ENCODE assay signal across 28 cellular contexts in the genomic region with DNA sequence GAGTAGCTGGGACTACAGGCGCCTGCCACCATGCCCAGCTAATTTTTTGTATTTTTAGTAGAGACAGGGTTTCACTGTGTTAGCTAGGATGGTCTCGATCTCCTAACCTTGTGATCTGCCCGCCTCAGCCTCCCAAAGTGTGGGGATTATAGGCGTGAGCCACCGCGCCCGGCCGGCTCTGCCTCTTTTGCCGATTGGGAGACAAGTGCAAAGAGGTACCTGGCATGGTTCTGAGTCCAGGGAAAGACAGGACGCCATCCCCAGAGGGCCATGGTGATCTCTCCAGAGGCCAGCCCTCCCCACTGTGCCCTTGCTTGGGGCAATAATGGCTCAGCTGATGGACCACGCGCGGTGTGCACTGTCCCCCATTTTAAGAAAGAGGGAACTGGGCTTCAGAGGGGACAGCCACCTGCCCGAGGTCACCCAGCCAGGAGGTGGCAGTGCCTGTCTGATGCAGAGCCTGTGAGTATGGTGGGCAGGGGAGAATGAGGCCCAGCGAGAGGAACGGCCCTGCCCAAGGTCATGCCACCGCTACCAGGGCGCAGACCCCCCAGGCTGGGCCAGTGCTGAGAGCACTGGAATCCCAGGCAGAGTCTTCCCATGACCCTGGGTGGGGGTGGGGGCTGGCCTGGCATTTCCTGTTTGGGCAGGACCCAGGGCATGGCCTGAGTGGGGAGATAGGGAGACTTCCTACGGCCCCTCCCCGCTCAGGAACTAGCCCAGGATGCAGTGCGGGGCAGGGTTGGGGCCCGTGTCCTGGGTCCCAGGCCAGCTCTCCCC.
DNase-seq lines count a peak whose midpoint lies in the region; TF ChIP-seq lines count a peak whose summit lies in the region.
"Had no signal": no experiment of that assay in that cellular context is flagged by ENCODE, and none has a peak within 500 bp of the region (broad histone marks: within the 10 kb centered on the region; RNA-seq: fewer than 3 reads in every experiment).

No MANE protein-coding gene starts in this region.

- H3K27me3 ChIP-seq in CD8-positive, alpha-beta memory T cell (ENCODE audit: insufficient read depth, low read length, poor library complexity, severe bottlenecking): no peaks in the 10 kb centered on the region
- H3K27me3 ChIP-seq in HAP-1 (ENCODE audit: low read depth): no peaks in the 10 kb centered on the region
- H3K27me3 ChIP-seq: dorsolateral prefrontal cortex, ovary, transverse colon had no signal

- no peak for TF ChIP-seq CTCF in nephron progenitor cell (IDR thresholded peaks at IDR 0.05)
- no peak for TF ChIP-seq CTCF in mesothelial cell of epicardium (IDR thresholded peaks at IDR 0.05; ENCODE audit: unreplicated experiment)

- no peaks in the 10 kb centered on the region for H3K36me3 ChIP-seq in CD8-positive, alpha-beta memory T cell (ENCODE audit: insufficient read depth, low read length)
- no peaks in the 10 kb centered on the region for H3K36me3 ChIP-seq in HAP-1 (replicated peaks)
- H3K36me3 ChIP-seq: ovary, transverse colon had no signal

- no peaks in the 10 kb centered on the region for H3K9me3 ChIP-seq in CD8-positive, alpha-beta memory T cell (ENCODE audit: low read length)
- no peaks in the 10 kb centered on the region for H3K9me3 ChIP-seq in HAP-1
- H3K9me3 ChIP-seq: mucosa of descending colon, ovary, transverse colon had no signal

- CTCF ChIA-PET in CD8-positive, alpha-beta memory T cell (lab: Charles Lee): no interaction called here

- H3K27ac Mint-ChIP-seq in nephron progenitor cell (peak overlapping the region; percentile 90), mesothelial cell of epicardium (no peak overlapping the region)
- H3K27ac Mint-ChIP-seq in CD8-positive, alpha-beta memory T cell: no peak overlapping the region
- H3K27ac Mint-ChIP-seq: natural killer cell treated with Interleukin-12 subunit alpha and Interleukin-12 subunit beta and Interleukin-15 and Interleukin-18, amount 100 ng/mL, for 72 hours had no signal

- H3K27me3 Mint-ChIP-seq in nephron progenitor cell (ENCODE audit: low read depth, poor library complexity) (peaks cover 2% of the 10 kb centered on the region), mesothelial cell of epicardium (ENCODE audit: low read depth) (no peaks in the 10 kb centered on the region)
- H3K27me3 Mint-ChIP-seq in CD8-positive, alpha-beta memory T cell: peaks cover 12 to 21% of the 10 kb centered on the region in 2 donors
- H3K27me3 Mint-ChIP-seq: natural killer cell treated with Interleukin-12 subunit alpha and Interleukin-12 subunit beta and Interleukin-15 and Interleukin-18, amount 100 ng/mL, for 72 hours had no signal

- DNase-seq in EH (ENCODE audit: low read depth) (peak; percentile 51), NCI-H226 (peak; percentile 40), ecto neural progenitor cell (ENCODE audit: low spot score) (peak; percentile 39), nephron progenitor cell (no peak), T-helper 2 cell (no peak), mesothelial cell of epicardium (ENCODE audit: low spot score in 2 of 2, unreplicated experiment in 2 of 2) (no peak), HAP-1 (ENCODE audit: low spot score in 2 of 2) (no peak)
- no peak for DNase-seq in CD8-positive, alpha-beta memory T cell
- DNase-seq: ACHN; activated gamma-delta T cell; activated T-cell treated with anti-CD3 and anti-CD28 coated beads for 4 hours; central memory CD4-positive, alpha-beta T cell; COR-L47; dorsolateral prefrontal cortex; GF-D8; islet precursor cell; left ventricle myocardium superior; mucosa of descending colon; NCI-H1092 treated with DMSO at 0.1 percent for 48 hours; NCI-H187 treated with DMSO at 0.1 percent for 48 hours; NCI-H2171 treated with DMSO at 0.1 percent for 48 hours; NCI-H524; ovary; SHP77 treated with DMSO at 0.1 percent for 48 hours; small intestine; stimulated activated CD4-positive, alpha-beta T cell treated with anti-CD3 and anti-CD28 coated beads, Interleukin-1b, Interleukin-23, amount 100 ng/mL, for 48 hours; transverse colon had no signal

- H3K4me3 ChIP-seq in CD8-positive, alpha-beta memory T cell (ENCODE audit: low read length): no peak overlapping the region
- no peak overlapping the region for H3K4me3 ChIP-seq in HAP-1
- H3K4me3 ChIP-seq: dorsolateral prefrontal cortex, mucosa of descending colon, ovary, transverse colon had no signal

- POLR2A ChIA-PET in CD8-positive, alpha-beta memory T cell (lab: Charles Lee): no interaction called here

- H3K4me3 Mint-ChIP-seq in nephron progenitor cell (no peak overlapping the region), mesothelial cell of epicardium (no peak overlapping the region)
- H3K4me3 Mint-ChIP-seq in CD8-positive, alpha-beta memory T cell: no peak overlapping the region
- H3K4me3 Mint-ChIP-seq: natural killer cell treated with Interleukin-12 subunit alpha and Interleukin-12 subunit beta and Interleukin-15 and Interleukin-18, amount 100 ng/mL, for 72 hours had no signal

- no peaks in the 10 kb centered on the region for H3K36me3 Mint-ChIP-seq in nephron progenitor cell (ENCODE audit: low read depth)
- H3K36me3 Mint-ChIP-seq in CD8-positive, alpha-beta memory T cell: peaks cover 0 to 6% (median 0%) of the 10 kb centered on the region in 3 donors
- no peaks in the 10 kb centered on the region for H3K36me3 Mint-ChIP-seq in mesothelial cell of epicardium
- H3K36me3 Mint-ChIP-seq: natural killer cell treated with Interleukin-12 subunit alpha and Interleukin-12 subunit beta and Interleukin-15 and Interleukin-18, amount 100 ng/mL, for 72 hours had no signal

- H3K4me1 Mint-ChIP-seq in nephron progenitor cell (peaks cover 74% of the 10 kb centered on the region), mesothelial cell of epicardium (peaks cover 9% of the 10 kb centered on the region)
- H3K4me1 Mint-ChIP-seq in CD8-positive, alpha-beta memory T cell: peaks cover 7 to 13% (median 10%) of the 10 kb centered on the region in 3 donors

- in situ Hi-C loops in HAP-1 (cut with MboI; ENCODE audit: low sequenced_read_pairs): no loop called here

- no peak overlapping the region for H3K27ac ChIP-seq in CD8-positive, alpha-beta memory T cell (ENCODE audit: low read depth, low read length)
- H3K27ac ChIP-seq: dorsolateral prefrontal cortex, ovary, transverse colon had no signal

- H3K4me1 ChIP-seq in CD8-positive, alpha-beta memory T cell (ENCODE audit: insufficient read depth, low read length): no peaks in the 10 kb centered on the region
- no peaks in the 10 kb centered on the region for H3K4me1 ChIP-seq in HAP-1

- H3K9me3 Mint-ChIP-seq in nephron progenitor cell (no peaks in the 10 kb centered on the region), mesothelial cell of epicardium (peaks cover 3% of the 10 kb centered on the region)
- H3K9me3 Mint-ChIP-seq in CD8-positive, alpha-beta memory T cell: peaks cover 0 to 5% (median 2%) of the 10 kb centered on the region in 5 donors
- H3K9me3 Mint-ChIP-seq: natural killer cell treated with Interleukin-12 subunit alpha and Interleukin-12 subunit beta and Interleukin-15 and Interleukin-18, amount 100 ng/mL, for 72 hours had no signal

Comparison
In these comparisons a context has a peak if more than half of its experiments do, and no peak if none do; other contexts are left out.
1. DNase-seq: peak in EH (single experiment), NCI-H226 (single experiment) and ecto neural progenitor cell (single experiment); none in nephron progenitor cell (single experiment), T-helper 2 cell (0 of 5), CD8-positive, alpha-beta memory T cell (0 of 5), mesothelial cell of epicardium (0 of 2) and HAP-1 (0 of 2).